In genomic region chr6:33856655-33857054, GRCh38 we compare ENCODE assay signal across 9 cellular contexts. TPM values are rescaled to one million over a fixed set of nuclear protein-coding genes. Genes with fewer than 3 reads are reported as not detected.
DNase-seq lines count a peak whose midpoint lies in the region; ATAC-seq and TF ChIP-seq lines count a peak whose summit lies in the region.
"Had no signal": no experiment of that assay in that cellular context is flagged by ENCODE, and none has a peak within 500 bp of the region (broad histone marks: within the 10 kb centered on the region; RNA-seq: fewer than 3 reads in every experiment).

No MANE protein-coding gene starts in this region.

- ATAC-seq in activated naive CD8-positive, alpha-beta T cell treated with anti-CD3 and anti-CD28 coated beads, Interleukin-2, amount 50 U/mL, for 24 hours: peak; percentile 89
- ATAC-seq in GM19351 (IDR thresholded peaks at IDR 0.05; ENCODE audit: unreplicated experiment) (no peak), PC-3 (no peak)

- no peak overlapping the region for H3K4me3 Mint-ChIP-seq in activated naive CD8-positive, alpha-beta T cell treated with anti-CD3 and anti-CD28 coated beads, Interleukin-2, amount 50 U/mL, for 24 hours

- peaks cover 42% of the 10 kb centered on the region for H3K4me1 Mint-ChIP-seq in activated naive CD8-positive, alpha-beta T cell treated with anti-CD3 and anti-CD28 coated beads, Interleukin-2, amount 50 U/mL, for 24 hours

- no peak overlapping the region for H3K4me2 ChIP-seq in PC-3 (ENCODE audit: low read length)

- BruUV-seq in PC-3 (replicated peaks; lab: Mats Ljungman, UMichigan): no TSS peak

- no peaks in the 10 kb centered on the region for H3K9me3 Mint-ChIP-seq in activated naive CD8-positive, alpha-beta T cell treated with anti-CD3 and anti-CD28 coated beads, Interleukin-2, amount 50 U/mL, for 24 hours

- H2AFZ ChIP-seq in PC-3 (ENCODE audit: low read length): no peak overlapping the region

- no peaks in the 10 kb centered on the region for H3F3A ChIP-seq in PC-3 (ENCODE audit: low read length, unreplicated experiment)

- H3K79me2 ChIP-seq in PC-3 (ENCODE audit: low read length): no peaks in the 10 kb centered on the region

- no peaks in the 10 kb centered on the region for H3K9me2 ChIP-seq in PC-3 (replicated peaks; ENCODE audit: low read length)

- peaks cover 15% of the 10 kb centered on the region for H3K27me3 ChIP-seq in PC-3 (ENCODE audit: low read length)

- CTCF ChIA-PET in PC-3 (lab: Charles Lee): interaction anchor here (0.6 kb wide), 1 partner anchor 71 kb away, joined by 3 read pairs; no protein-coding TSS in a partner anchor

- peaks cover 43% of the 10 kb centered on the region for H3K27me3 Mint-ChIP-seq in activated naive CD8-positive, alpha-beta T cell treated with anti-CD3 and anti-CD28 coated beads, Interleukin-2, amount 50 U/mL, for 24 hours

- DNase-seq in H4 (ENCODE audit: low spot score): peak; percentile 42
- DNase-seq in activated CD4-positive, CD25-positive, alpha-beta regulatory T cell treated with anti-CD3 and anti-CD28 coated beads, Interleukin-2, amount 50 U/mL, for 16 hours (ENCODE audit: low read depth, low spot score): peak; percentile 47
- peak; percentile 76 for DNase-seq in activated naive CD8-positive, alpha-beta T cell treated with anti-CD3 and anti-CD28 coated beads, Interleukin-2, amount 50 U/mL, for 24 hours
- DNase-seq in stimulated activated CD8-positive, alpha-beta memory T cell treated with anti-CD3 and anti-CD28 coated beads, Interleukin-4, amount 100 ng/mL, for 1 hour (ENCODE audit: low read depth in 2 of 2, low spot score in 1 of 2): peak; percentile 31 to 40
- no peak for DNase-seq in D341Med (ENCODE audit: low spot score)
- DNase-seq in PC-3: no peak
- DNase-seq in mesenteric fat pad (ENCODE audit: low spot score): no peak

- no peak overlapping the region for H3K9ac ChIP-seq in PC-3 (ENCODE audit: low read length)

- H3K36me3 Mint-ChIP-seq in activated naive CD8-positive, alpha-beta T cell treated with anti-CD3 and anti-CD28 coated beads, Interleukin-2, amount 50 U/mL, for 24 hours (ENCODE audit: low read depth): no peaks in the 10 kb centered on the region

- no peak overlapping the region for H3K4me3 ChIP-seq in PC-3 (ENCODE audit: low read length)

- no peak overlapping the region for H3K27ac ChIP-seq in PC-3 (ENCODE audit: low read length)

- POLR2A ChIA-PET in PC-3 (lab: Charles Lee; ENCODE audit: unreplicated experiment): no interaction called here

- no peaks in the 10 kb centered on the region for H4K20me1 ChIP-seq in PC-3 (ENCODE audit: low read length)

- no peak for TF ChIP-seq CTCF in PC-3 (conservative IDR thresholded peaks at IDR 0.05; ENCODE audit: low read depth, low read length)

- peak overlapping the region; percentile 60 for H3K27ac Mint-ChIP-seq in activated naive CD8-positive, alpha-beta T cell treated with anti-CD3 and anti-CD28 coated beads, Interleukin-2, amount 50 U/mL, for 24 hours

- no peaks in the 10 kb centered on the region for H3K9me3 ChIP-seq in PC-3 (ENCODE audit: low read length)

- intact Hi-C loops in PC-3 (cut with micrococcal nuclease): no loop called here

- no peaks in the 10 kb centered on the region for H3K36me3 ChIP-seq in PC-3 (ENCODE audit: low read depth, low read length)

- H3K4me1 ChIP-seq in PC-3 (ENCODE audit: insufficient read depth, low read length): no peaks in the 10 kb centered on the region

RNA-seq across cellular contexts. Expression of gene MLN, which starts 52.9 kb away (rescaled TPM):
- total RNA-seq in H4 (2014; rRNA removed; shearing (Covaris generic)): not detected in 2 replicates
- not detected in 2 replicates for total RNA-seq in PC-3 (2014; rRNA removed)
- total RNA-seq in mesenteric fat pad: not detected
- total RNA-seq: urinary bladder had no signal

Comparison
In these comparisons a context has a peak if more than half of its experiments do, and no peak if none do; other contexts are left out.
1. DNase-seq: peak in H4 (single experiment), activated CD4-positive, CD25-positive, alpha-beta regulatory T cell treated with anti-CD3 and anti-CD28 coated beads, Interleukin-2, amount 50 U/mL, for 16 hours (single experiment), activated naive CD8-positive, alpha-beta T cell treated with anti-CD3 and anti-CD28 coated beads, Interleukin-2, amount 50 U/mL, for 24 hours (single experiment) and stimulated activated CD8-positive, alpha-beta memory T cell treated with anti-CD3 and anti-CD28 coated beads, Interleukin-4, amount 100 ng/mL, for 1 hour (2 of 2); none in D341Med (single experiment), PC-3 (single experiment) and mesenteric fat pad (single experiment).